ENCODE assay signal across 17 cellular contexts in the genomic region with DNA sequence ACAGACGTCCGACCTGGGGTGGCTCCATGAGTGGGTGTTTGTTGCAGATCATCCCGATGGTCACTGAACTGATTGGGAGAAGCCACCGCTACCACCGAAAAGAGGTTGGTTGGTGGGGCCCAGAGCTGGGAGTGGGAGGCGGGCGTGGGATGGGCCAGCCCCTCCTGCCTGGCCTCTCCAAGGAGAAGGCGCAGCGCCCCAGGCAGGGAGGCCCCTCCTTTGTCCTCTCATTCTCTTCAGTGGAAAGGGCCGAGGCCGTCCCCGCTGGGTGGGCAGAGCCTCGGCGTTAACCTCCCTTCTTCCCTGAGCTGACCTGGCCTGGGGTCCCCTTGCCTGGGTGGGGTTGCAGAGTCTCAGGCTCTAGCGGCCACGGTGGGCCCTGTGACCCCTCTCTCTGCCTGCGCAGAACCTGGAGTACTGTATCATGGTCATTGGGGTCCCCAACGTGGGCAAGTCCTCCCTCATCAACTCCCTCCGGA. TPM values are rescaled to one million over a fixed set of nuclear protein-coding genes. Genes with fewer than 3 reads are reported as not detected.
"Had no signal": no experiment of that assay in that cellular context is flagged by ENCODE, and none has a peak within 500 bp of the region (broad histone marks: within the 10 kb centered on the region; RNA-seq: fewer than 3 reads in every experiment).

No MANE protein-coding gene starts in this region.

- H3K27ac ChIP-seq: epithelial cell of prostate, gastroesophageal sphincter, heart left ventricle, prostate gland, tibial nerve, vagina, VCaP had no signal

- H3K4me1 ChIP-seq: prostate gland had no signal

- H3K27me3 ChIP-seq: gastroesophageal sphincter, heart left ventricle, tibial nerve, vagina had no signal

- H3K9me3 ChIP-seq: gastroesophageal sphincter, heart left ventricle, prostate gland, tibial nerve, vagina had no signal

- ATAC-seq: activated CD4-positive, CD25-positive, alpha-beta regulatory T cell treated with anti-CD3 and anti-CD28 coated beads, Interleukin-2, amount 50 U/mL, for 24 hours; activated CD8-positive, alpha-beta memory T cell treated with anti-CD3 and anti-CD28 coated beads, Interleukin-2, amount 10 ng/mL, durations not matched to agents 7 days and 5 days; activated naive CD8-positive, alpha-beta T cell treated with anti-CD3 and anti-CD28 coated beads, Interleukin-2, amount 50 U/mL, for 24 hours; gastroesophageal sphincter; heart left ventricle; natural killer cell; T-cell had no signal

- DNase-seq: activated CD4-positive, alpha-beta memory T cell treated with anti-CD3 and anti-CD28 coated beads, Interleukin-2, amount 10 ng/mL, durations not matched to agents 7 days and 5 days; activated CD4-positive, alpha-beta T cell treated with anti-CD3 and anti-CD28 coated beads, Interleukin-2, amount 10 ng/mL, durations not matched to agents 24 days and 14 days; activated CD8-positive, alpha-beta memory T cell treated with anti-CD3 and anti-CD28 coated beads, Interleukin-2, amount 10 ng/mL, durations not matched to agents 7 days and 5 days; activated naive CD4-positive, alpha-beta T cell treated with anti-CD3 and anti-CD28 coated beads, Interleukin-2, amount 50 U/mL, for 16 hours; activated naive CD8-positive, alpha-beta T cell treated with anti-CD3 and anti-CD28 coated beads, Interleukin-2, amount 50 U/mL, for 24 hours; midbrain; natural killer cell; stimulated activated CD4-positive, alpha-beta T cell treated with anti-CD3 and anti-CD28 coated beads, Interleukin-1b, Interleukin-23, amount 100 ng/mL, for 48 hours; T-cell had no signal

- H3K4me3 ChIP-seq: gastroesophageal sphincter, heart left ventricle, prostate gland, tibial nerve, vagina had no signal

RNA-seq across cellular contexts. Expression of gene SPRN, which starts 25.3 kb away (rescaled TPM):
- total RNA-seq: activated CD4-positive, alpha-beta memory T cell treated with anti-CD3 and anti-CD28 coated beads, Interleukin-2, amount 10 ng/mL, durations not matched to agents 7 days and 5 days; activated CD4-positive, alpha-beta T cell treated with anti-CD3 and anti-CD28 coated beads, Interleukin-2, amount 10 ng/mL, durations not matched to agents 24 days and 14 days; activated CD8-positive, alpha-beta memory T cell treated with anti-CD3 and anti-CD28 coated beads, Interleukin-2, amount 10 ng/mL, durations not matched to agents 7 days and 5 days; natural killer cell; tibial nerve; vagina had no signal
